In genomic region chr4:134955059-134955458, GRCh38 we compare ENCODE assay signal across 36 cellular contexts.
"Had no signal": no experiment of that assay in that cellular context is flagged by ENCODE, and none has a peak within 500 bp of the region (broad histone marks: within the 10 kb centered on the region; RNA-seq: fewer than 3 reads in every experiment).

No MANE protein-coding gene starts in this region.

- H3K4me3 ChIP-seq: MG63 had no signal

- H3K27me3 ChIP-seq: MG63 had no signal

- H3K36me3 ChIP-seq: MG63 had no signal

- DNase-seq: Karpas-422, Kasumi-1, MG63, MM.1S, MV-4-11, NCI-H1048, NCI-H1092, NCI-H1092 treated with DMSO at 0.1 percent for 48 hours, NCI-H1105, NCI-H1105 treated with DMSO at 0.1 percent for 48 hours, NCI-H1417, NCI-H1417 treated with DMSO at 0.1 percent for 48 hours, NCI-H1436, NCI-H1436 treated with DMSO at 0.1 percent for 48 hours, NCI-H146, NCI-H1694, NCI-H1694 treated with DMSO at 0.1 percent for 48 hours, NCI-H187, NCI-H187 treated with DMSO at 0.1 percent for 48 hours, NCI-H1930, NCI-H2029, NCI-H2029 treated with DMSO at 0.1 percent for 48 hours, NCI-H2081, NCI-H2081 treated with DMSO at 0.1 percent for 48 hours, NCI-H2107, NCI-H2171, NCI-H2171 treated with DMSO at 0.1 percent for 48 hours, NCI-H2227 treated with DMSO at 0.1 percent for 48 hours, NCI-H226, NCI-H345, NCI-H446, NCI-H446 treated with DMSO at 0.1 percent for 48 hours, NCI-H510A, NCI-H510A treated with DMSO at 0.1 percent for 48 hours, NCI-H524, NCI-H524 treated with DMSO at 0.1 percent for 48 hours had no signal

- H3K9me3 ChIP-seq: MG63 had no signal
